Comparison of ENCODE assay signal across 10 cellular contexts in genomic region chr17:27475070-27475673, GRCh38. TPM values are rescaled to one million over a fixed set of nuclear protein-coding genes. Genes with fewer than 3 reads are reported as not detected.
DNase-seq lines count a peak whose midpoint lies in the region; ATAC-seq and TF ChIP-seq lines count a peak whose summit lies in the region.
"Had no signal": no experiment of that assay in that cellular context is flagged by ENCODE, and none has a peak within 500 bp of the region (broad histone marks: within the 10 kb centered on the region; RNA-seq: fewer than 3 reads in every experiment).

No MANE protein-coding gene starts in this region.

- peak overlapping the region; percentile 81 for H3K4me3 Mint-ChIP-seq in T-helper 2 cell treated with Interferon-gamma antibody and Interleukin-4, amounts not matched to agents 5 μg/mL and 100 μg/mL, for 36 hours
- H3K4me3 Mint-ChIP-seq in activated naive CD8-positive, alpha-beta T cell = peak overlapping the region; percentile 44

- no peaks in the 10 kb centered on the region for H3K36me3 ChIP-seq in BLaER1 treated with 17β-estradiol and CSF1 and Interleukin-3, amounts not matched to agents 10 nM and 100 nM
- no peaks in the 10 kb centered on the region for H3K36me3 ChIP-seq in spleen
- H3K36me3 ChIP-seq: ovary had no signal

- H3K9ac ChIP-seq in BLaER1 treated with 17β-estradiol and CSF1 and Interleukin-3, amounts not matched to agents 10 nM and 100 nM = no peak overlapping the region

- no peak overlapping the region for H3K4me3 ChIP-seq in BLaER1 treated with 17β-estradiol and CSF1 and Interleukin-3, amounts not matched to agents 10 nM and 100 nM
- H3K4me3 ChIP-seq in spleen = no peak overlapping the region
- H3K4me3 ChIP-seq: ovary had no signal

- DNase-seq in T-helper 2 cell treated with Interferon-gamma antibody and Interleukin-4, amounts not matched to agents 5 μg/mL and 100 μg/mL, for 36 hours (ENCODE audit: low spot score) = peak; percentile 64
- DNase-seq in spleen (no peak), DMS114 treated with DMSO at 0.1 percent for 48 hours (lab: John Stamatoyannopoulos, UW; ENCODE audit: unreplicated experiment) (no peak), NCI-H345 treated with DMSO at 0.1 percent for 48 hours (lab: John Stamatoyannopoulos, UW; ENCODE audit: unreplicated experiment) (no peak), RWPE1 (ENCODE audit: low spot score) (no peak)
- DNase-seq: activated gamma-delta T cell treated with Interleukin-2 at 50 U/mL for 16 hours, ovary had no signal

- H3K27me3 Mint-ChIP-seq in T-helper 2 cell treated with Interferon-gamma antibody and Interleukin-4, amounts not matched to agents 5 μg/mL and 100 μg/mL, for 36 hours (ENCODE audit: low read depth) = no peaks in the 10 kb centered on the region
- H3K27me3 Mint-ChIP-seq in activated naive CD8-positive, alpha-beta T cell = no peaks in the 10 kb centered on the region

- no peak for ATAC-seq in GM21526 (IDR thresholded peaks at IDR 0.05; ENCODE audit: low FRiP score, unreplicated experiment)

- H3K4me1 ChIP-seq in BLaER1 treated with 17β-estradiol and CSF1 and Interleukin-3, amounts not matched to agents 10 nM and 100 nM = peaks cover 63 to 88% (median 77%) of the 10 kb centered on the region in 10 experiments
- H3K4me1 ChIP-seq in spleen = peaks cover 23 to 79% (median 66%) of the 10 kb centered on the region in 6 donors

- CTCF ChIA-PET in RWPE1 (lab: Yijun Ruan, JAX) = interaction anchor here (0.6 to 1.1 kb wide), 2 partner anchors 52 to 121 kb away, joined by 3 to 4 read pairs; no protein-coding TSS in a partner anchor

- no peak for TF ChIP-seq POLR2A in spleen (IDR thresholded peaks at IDR 0.05)

- WGBS in spleen, 5 donors = 71 to 83% (median 76%) methylated on average over 10 of the region's 10 CpGs

- peaks cover 0 to 43% (median 8%) of the 10 kb centered on the region in 11 experiments; a peak in 9 of 22 replicates for H4K20me1 ChIP-seq in BLaER1 treated with 17β-estradiol and CSF1 and Interleukin-3, amounts not matched to agents 10 nM and 100 nM

- intact Hi-C loops in spleen (cut with DNase I; ENCODE audit: low total_unique reads) = no loop called here

- H3K27me3 ChIP-seq in BLaER1 treated with 17β-estradiol and CSF1 and Interleukin-3, amounts not matched to agents 10 nM and 100 nM = no peaks in the 10 kb centered on the region
- no peaks in the 10 kb centered on the region for H3K27me3 ChIP-seq in spleen (replicated peaks in 1 of 7)
- H3K27me3 ChIP-seq: ovary had no signal

- H3K9me3 ChIP-seq in BLaER1 treated with 17β-estradiol and CSF1 and Interleukin-3, amounts not matched to agents 10 nM and 100 nM (replicated peaks in 1 of 11) = no peaks in the 10 kb centered on the region
- H3K9me3 ChIP-seq in spleen = no peaks in the 10 kb centered on the region
- H3K9me3 ChIP-seq: ovary had no signal

- H3K27ac ChIP-seq in BLaER1 treated with 17β-estradiol and CSF1 and Interleukin-3, amounts not matched to agents 10 nM and 100 nM = peak overlapping the region in 3 of 11 experiments; percentile 48 to 77 (median 76); a peak in 2 of 22 replicates
- H3K27ac ChIP-seq in spleen (peak overlapping the region in 6 of 8 donors; percentile 68 to 87 (median 82)), RWPE1 (no peak overlapping the region)
- H3K27ac ChIP-seq: ovary had no signal

- no peaks in the 10 kb centered on the region for H3K9me3 Mint-ChIP-seq in T-helper 2 cell treated with Interferon-gamma antibody and Interleukin-4, amounts not matched to agents 5 μg/mL and 100 μg/mL, for 36 hours
- H3K9me3 Mint-ChIP-seq in activated naive CD8-positive, alpha-beta T cell (ENCODE audit: low read depth) = no peaks in the 10 kb centered on the region

- peaks cover 76% of the 10 kb centered on the region for H3K4me1 Mint-ChIP-seq in T-helper 2 cell treated with Interferon-gamma antibody and Interleukin-4, amounts not matched to agents 5 μg/mL and 100 μg/mL, for 36 hours (ENCODE audit: low read depth)
- H3K4me1 Mint-ChIP-seq in activated naive CD8-positive, alpha-beta T cell (ENCODE audit: low read depth) = peaks cover 78% of the 10 kb centered on the region

- H3K36me3 Mint-ChIP-seq in T-helper 2 cell treated with Interferon-gamma antibody and Interleukin-4, amounts not matched to agents 5 μg/mL and 100 μg/mL, for 36 hours (ENCODE audit: low read depth) = no peaks in the 10 kb centered on the region
- no peaks in the 10 kb centered on the region for H3K36me3 Mint-ChIP-seq in activated naive CD8-positive, alpha-beta T cell

- peak overlapping the region in 10 of 11 experiments; percentile 71 to 87 (median 82); a peak in 19 of 22 replicates for H3K4me2 ChIP-seq in BLaER1 treated with 17β-estradiol and CSF1 and Interleukin-3, amounts not matched to agents 10 nM and 100 nM

- TF ChIP-seq CTCF in spleen (IDR thresholded peaks at IDR 0.05 in 8 of 11, conservative IDR thresholded peaks at IDR 0.05 in 3 of 11) (no peak), RWPE1 (conservative IDR thresholded peaks at IDR 0.05; ENCODE audit: low read depth) (no peak)

- H3K27ac Mint-ChIP-seq in T-helper 2 cell treated with Interferon-gamma antibody and Interleukin-4, amounts not matched to agents 5 μg/mL and 100 μg/mL, for 36 hours = peak overlapping the region; percentile 97
- H3K27ac Mint-ChIP-seq in activated naive CD8-positive, alpha-beta T cell = peak overlapping the region; percentile 95

- POLR2A ChIA-PET in RWPE1 (lab: Yijun Ruan, JAX; ENCODE audit: low non-redundant PET) = no interaction called here

RNA-seq across cellular contexts. Expression of gene KSR1, which starts 18.9 kb away (rescaled TPM):
- 100 to 1,000 TPM in 1 of 7 donors, 10 to 100 TPM in 6; 35.2 to 100 (median 58.7) TPM for total RNA-seq in spleen
- polyA plus RNA-seq in spleen = 10 to 100 TPM in 2 of 3 donors, 1 to 10 TPM in 1; 6.4 to 24.0 (median 12.0) TPM
